In the genomic region with DNA sequence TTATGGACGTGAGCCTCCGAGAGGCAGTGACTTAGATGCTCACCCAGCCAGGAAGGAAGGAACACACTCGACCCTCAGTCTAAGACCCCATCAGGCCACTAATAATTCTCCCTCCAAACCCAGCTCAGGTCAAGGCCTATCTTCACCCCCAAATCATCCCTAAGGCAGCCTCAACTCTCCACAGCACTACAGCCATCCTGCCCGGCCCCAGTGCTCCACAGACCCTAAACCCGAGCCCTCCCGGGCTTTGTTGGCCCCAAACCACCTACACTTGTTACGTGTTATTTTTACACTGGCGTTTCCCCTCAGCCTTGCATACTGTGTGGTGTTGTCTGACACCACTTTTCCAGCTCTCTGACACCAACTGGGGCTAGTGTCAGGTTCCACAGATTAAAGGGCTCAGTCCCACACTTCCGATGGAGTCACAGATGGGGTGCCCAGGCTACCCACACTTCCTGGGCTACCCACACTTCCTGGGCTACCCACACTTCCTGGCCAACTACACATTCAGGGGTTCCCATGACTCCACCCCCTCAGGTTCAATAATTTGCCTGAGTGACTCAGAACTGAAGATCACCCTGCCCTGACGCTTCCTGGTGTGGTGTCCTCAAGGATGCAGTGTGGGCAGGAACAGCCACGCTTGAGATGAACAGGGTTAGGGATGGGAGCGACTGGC, we compare ENCODE assay signal across 9 cellular contexts. TPM values are rescaled to one million over a fixed set of nuclear protein-coding genes. Genes with fewer than 3 reads are reported as not detected.
DNase-seq lines count a peak whose midpoint lies in the region; ATAC-seq and TF ChIP-seq lines count a peak whose summit lies in the region.
"Had no signal": no experiment of that assay in that cellular context is flagged by ENCODE, and none has a peak within 500 bp of the region (broad histone marks: within the 10 kb centered on the region; RNA-seq: fewer than 3 reads in every experiment).

No MANE protein-coding gene starts in this region.

- peaks cover 37% of the 10 kb centered on the region for H3K4me1 ChIP-seq in Loucy (ENCODE audit: insufficient read depth, low read length, poor library complexity, severe bottlenecking)
- peaks cover 10 to 12% of the 10 kb centered on the region in 2 donors for H3K4me1 ChIP-seq in gastrocnemius medialis

- peaks cover 11% of the 10 kb centered on the region for H3F3A ChIP-seq in Loucy (ENCODE audit: low read depth)

- H2AFZ ChIP-seq in Loucy (ENCODE audit: low read length) = no peak overlapping the region

- no peak for TF ChIP-seq POLR2A in gastrocnemius medialis (IDR thresholded peaks at IDR 0.05)

- H3K9ac ChIP-seq in Loucy (ENCODE audit: low read depth, low read length, poor library complexity, severe bottlenecking) = peak overlapping the region; percentile 36

- H3K36me3 ChIP-seq in Loucy (ENCODE audit: insufficient read depth, low read length) = peaks cover 41% of the 10 kb centered on the region; the same call in 1 of the 2 replicates
- H3K36me3 ChIP-seq in gastrocnemius medialis = peaks cover 0 to 63% of the 10 kb centered on the region in 2 donors

- no peak for TF ChIP-seq CTCF in Loucy (conservative IDR thresholded peaks at IDR 0.05; ENCODE audit: low read length)
- TF ChIP-seq CTCF in gastrocnemius medialis (IDR thresholded peaks at IDR 0.05 in 4 of 5, conservative IDR thresholded peaks at IDR 0.05 in 1 of 5) = no peak

- DNase-seq in ELR (ENCODE audit: low read depth) = peak; percentile 64
- peak; percentile 67 for DNase-seq in activated gamma-delta T cell treated with anti-CD3 and anti-CD28 coated beads, Interleukin-2, amount 50 U/mL, for 16 hours (ENCODE audit: low read depth)
- DNase-seq in gastrocnemius medialis = no peak
- DNase-seq in effector CD8-positive, alpha-beta T cell (lab: John Stamatoyannopoulos, UW) = no peak
- no peak for DNase-seq in NCI-H69 (lab: John Stamatoyannopoulos, UW)
- DNase-seq in left lobe of liver (ENCODE audit: low spot score) = no peak
- DNase-seq: heart right ventricle had no signal

- H3K9me2 ChIP-seq in Loucy (replicated peaks; ENCODE audit: low read depth, low read length) = no peaks in the 10 kb centered on the region

- H3K27ac ChIP-seq in gastrocnemius medialis = peak overlapping the region in 3 of 4 donors; percentile 20 to 33 (median 30)

- no peaks in the 10 kb centered on the region for H3K9me3 ChIP-seq in Loucy (ENCODE audit: insufficient read depth, low read depth, low read length)
- H3K9me3 ChIP-seq in gastrocnemius medialis = no peaks in the 10 kb centered on the region
- H3K9me3 ChIP-seq: heart right ventricle had no signal

- 0 out of 2 replicates have a peak, but pooled peaks cover 6% of the 10 kb centered on the region for H3K79me2 ChIP-seq in Loucy (ENCODE audit: insufficient read depth, low read length)

- H3K4me3 ChIP-seq in Loucy (ENCODE audit: low read length, poor library complexity, severe bottlenecking) (no peak overlapping the region), gastrocnemius medialis (no peak overlapping the region)
- H3K4me3 ChIP-seq: heart right ventricle had no signal

- no peak overlapping the region for H3K4me2 ChIP-seq in Loucy (ENCODE audit: low read depth, low read length, poor library complexity, severe bottlenecking)

- H4K20me1 ChIP-seq in Loucy (ENCODE audit: insufficient read depth, low read length, poor library complexity, severe bottlenecking) = no peaks in the 10 kb centered on the region

- ATAC-seq in GM21619 (IDR thresholded peaks at IDR 0.05; ENCODE audit: unreplicated experiment) (peak; percentile 82), gastrocnemius medialis (no peak), left lobe of liver (no peak)

- H3K27me3 ChIP-seq in Loucy (ENCODE audit: insufficient read depth, low read length, poor library complexity, severe bottlenecking) (no peaks in the 10 kb centered on the region), gastrocnemius medialis (no peaks in the 10 kb centered on the region)
- H3K27me3 ChIP-seq: heart right ventricle had no signal

- intact Hi-C loops in gastrocnemius medialis (cut with DNase I; ENCODE audit: low total_unique reads) = no loop called here

- in situ Hi-C loops in gastrocnemius medialis (cut with MboI; ENCODE audit: low sequenced_read_pairs in 4 of 4) = loop anchor here in 1 of 4 donors (10.0 kb wide), 1 partner anchor 79 kb away; no protein-coding TSS in a partner anchor

RNA-seq across cellular contexts. Expression of a gene that starts 25.3 kb away (rescaled TPM):
- total RNA-seq in gastrocnemius medialis = 10 to 100 TPM; 38.6 to 76.5 (median 62.6) TPM
- 73.9 TPM for total RNA-seq in left lobe of liver

RNA-seq across cellular contexts. Expression of a gene that starts 28.9 kb away (rescaled TPM):
- total RNA-seq in gastrocnemius medialis = 10 to 100 TPM; 28.9 to 39.0 (median 34.0) TPM
- 12.6 TPM for total RNA-seq in left lobe of liver

RNA-seq across cellular contexts. Expression of a gene that starts 52.9 kb away (rescaled TPM):
- total RNA-seq in gastrocnemius medialis (1 to 10 TPM in 2 of 4 donors, under 1 TPM in 1, not detected in 1; 0.58 to 3.0 (median 2.4) TPM), left lobe of liver (18.3 TPM)

Comparison
In these comparisons a context has a peak if more than half of its experiments do, and no peak if none do; other contexts are left out.
1. DNase-seq: peak in ELR (single experiment) and activated gamma-delta T cell treated with anti-CD3 and anti-CD28 coated beads, Interleukin-2, amount 50 U/mL, for 16 hours (single experiment); none in gastrocnemius medialis (0 of 2), effector CD8-positive, alpha-beta T cell (single experiment), NCI-H69 (single experiment) and left lobe of liver (single experiment).